24 cellular contexts compared by ENCODE assay signal in genomic region chr10:77248104-77248503, GRCh38.
DNase-seq lines count a peak whose midpoint lies in the region; ATAC-seq and TF ChIP-seq lines count a peak whose summit lies in the region.
"Had no signal": no experiment of that assay in that cellular context is flagged by ENCODE, and none has a peak within 500 bp of the region (broad histone marks: within the 10 kb centered on the region; RNA-seq: fewer than 3 reads in every experiment).

No MANE protein-coding gene starts in this region.

- no peaks in the 10 kb centered on the region for H3K4me1 Mint-ChIP-seq in activated CD4-positive, alpha-beta memory T cell treated with anti-CD3 and anti-CD28 coated beads for 36 hours (ENCODE audit: low read depth)
- H3K4me1 Mint-ChIP-seq: CD4-positive, CD25-positive, alpha-beta regulatory T cell; naive B cell had no signal

- no peak overlapping the region for H3K4me3 Mint-ChIP-seq in activated CD4-positive, alpha-beta memory T cell treated with anti-CD3 and anti-CD28 coated beads for 36 hours
- H3K4me3 Mint-ChIP-seq: CD4-positive, CD25-positive, alpha-beta regulatory T cell; naive B cell; stimulated activated naive B cell treated with anti-CD40 and anti-IgM and Interleukin-4, amounts not matched to agents 10 μg/mL and 1 μg/mL and 100 μg/mL, for 72 hours had no signal

- no peaks in the 10 kb centered on the region for H3K36me3 Mint-ChIP-seq in activated CD4-positive, alpha-beta memory T cell treated with anti-CD3 and anti-CD28 coated beads for 36 hours
- H3K36me3 Mint-ChIP-seq: CD4-positive, CD25-positive, alpha-beta regulatory T cell; naive B cell; stimulated activated naive B cell treated with anti-CD40 and anti-IgM and Interleukin-4, amounts not matched to agents 10 μg/mL and 1 μg/mL and 100 μg/mL, for 72 hours had no signal

- no peak overlapping the region for H3K27ac Mint-ChIP-seq in activated CD4-positive, alpha-beta memory T cell treated with anti-CD3 and anti-CD28 coated beads for 36 hours
- H3K27ac Mint-ChIP-seq: CD4-positive, CD25-positive, alpha-beta regulatory T cell; stimulated activated naive B cell treated with anti-CD40 and anti-IgM and Interleukin-4, amounts not matched to agents 10 μg/mL and 1 μg/mL and 100 μg/mL, for 72 hours had no signal

- H3K27me3 ChIP-seq in cardiac muscle cell (peaks cover 12% of the 10 kb centered on the region), rectal smooth muscle tissue (ENCODE audit: control insufficient read depth, insufficient read depth, low read length) (no peaks in the 10 kb centered on the region)
- H3K27me3 ChIP-seq: thyroid gland had no signal

- no peaks in the 10 kb centered on the region for H3K36me3 ChIP-seq in cardiac muscle cell
- no peaks in the 10 kb centered on the region for H3K36me3 ChIP-seq in rectal smooth muscle tissue (ENCODE audit: control insufficient read depth, insufficient read depth, low read length)
- H3K36me3 ChIP-seq: thyroid gland had no signal

- CTCF ChIA-PET in activated CD4-positive, alpha-beta memory T cell treated with anti-CD3 and anti-CD28 coated beads for 36 hours (lab: Charles Lee): no interaction called here

- no peaks in the 10 kb centered on the region for H3K27me3 Mint-ChIP-seq in activated CD4-positive, alpha-beta memory T cell treated with anti-CD3 and anti-CD28 coated beads for 36 hours
- H3K27me3 Mint-ChIP-seq: CD4-positive, CD25-positive, alpha-beta regulatory T cell had no signal

- H3K9me3 ChIP-seq in cardiac muscle cell (ENCODE audit: low read depth): no peaks in the 10 kb centered on the region
- H3K9me3 ChIP-seq: thyroid gland had no signal

- H3K9ac ChIP-seq in rectal smooth muscle tissue (ENCODE audit: low read length): no peak overlapping the region

- TF ChIP-seq CTCF in cardiac muscle cell (IDR thresholded peaks at IDR 0.05; ENCODE audit: low read depth, low read length): no peak

- intact Hi-C loops in left ventricle myocardium superior (cut with micrococcal nuclease): no loop called here
- intact Hi-C loops in activated CD4-positive, alpha-beta memory T cell treated with anti-CD3 and anti-CD28 coated beads for 36 hours (cut with micrococcal nuclease): no loop called here

- peaks cover 27% of the 10 kb centered on the region for H3K4me1 ChIP-seq in cardiac muscle cell (ENCODE audit: low read depth)
- peaks cover 56% of the 10 kb centered on the region for H3K4me1 ChIP-seq in rectal smooth muscle tissue (ENCODE audit: control insufficient read depth, insufficient read depth, low read length)

- H3K4me3 ChIP-seq in cardiac muscle cell (no peak overlapping the region), rectal smooth muscle tissue (ENCODE audit: low read length) (no peak overlapping the region)
- H3K4me3 ChIP-seq: thyroid gland had no signal

- no peak overlapping the region for H3K27ac ChIP-seq in cardiac muscle cell
- peak overlapping the region; percentile 95 for H3K27ac ChIP-seq in rectal smooth muscle tissue (ENCODE audit: low read depth, low read length)
- H3K27ac ChIP-seq: thyroid gland had no signal

- H3K9me3 Mint-ChIP-seq in activated CD4-positive, alpha-beta memory T cell treated with anti-CD3 and anti-CD28 coated beads for 36 hours: no peaks in the 10 kb centered on the region
- H3K9me3 Mint-ChIP-seq: naive B cell; stimulated activated naive B cell treated with anti-CD40 and anti-IgM and Interleukin-4, amounts not matched to agents 10 μg/mL and 1 μg/mL and 100 μg/mL, for 72 hours had no signal

- POLR2A ChIA-PET in activated CD4-positive, alpha-beta memory T cell treated with anti-CD3 and anti-CD28 coated beads for 36 hours (lab: Charles Lee): no interaction called here

- ATAC-seq in left ventricle myocardium superior (no peak), HG03442 (IDR thresholded peaks at IDR 0.05; ENCODE audit: unreplicated experiment) (no peak)
- ATAC-seq: stimulated activated naive B cell treated with anti-CD40 and anti-IgM and Interleukin-4, amounts not matched to agents 10 μg/mL and 1 μg/mL and 100 μg/mL, for 72 hours had no signal

- DNase-seq in cardiac muscle cell (ENCODE audit: low read depth in 1 of 2, low spot score in 1 of 2) (peak; percentile 27 to 59), left ventricle myocardium superior (no peak), iPS-NIHi7 (ENCODE audit: extremely low spot score) (peak; percentile 26), MV-4-11 (lab: John Stamatoyannopoulos, UW) (no peak), middle frontal gyrus (ENCODE audit: extremely low spot score, low spot score) (no peak)
- DNase-seq in activated CD4-positive, alpha-beta memory T cell treated with anti-CD3 and anti-CD28 coated beads for 36 hours: no peak
- DNase-seq: 8988T; activated CD4-positive, alpha-beta T cell treated with anti-CD3 and anti-CD28 coated beads for 1 hour; activated CD8-positive, alpha-beta memory T cell treated with anti-CD3 and anti-CD28 coated beads for 24 hours; activated T-cell treated with anti-CD3 and anti-CD28 coated beads, Interleukin-2, amount 50 U/mL, for 1 hour; CD4-positive, CD25-positive, alpha-beta regulatory T cell; glutamatergic neuron; KG1; MM.1S; naive B cell; NCI-H1436 treated with DMSO at 0.1 percent for 48 hours; NCI-H510A treated with DMSO at 0.1 percent for 48 hours; retina; stimulated activated CD4-positive, alpha-beta T cell treated with anti-CD3 and anti-CD28 coated beads, Interleukin-4, amount 100 ng/mL, for 24 hours; stimulated activated naive B cell treated with anti-CD40 and anti-IgM and Interleukin-4, amounts not matched to agents 10 μg/mL and 1 μg/mL and 100 μg/mL, for 72 hours; T-helper 1 cell; thyroid gland had no signal

Comparison
In these comparisons a context has a peak if more than half of its experiments do, and no peak if none do; other contexts are left out.
1. DNase-seq: peak in cardiac muscle cell (2 of 2) and iPS-NIHi7 (single experiment); none in left ventricle myocardium superior (single experiment), MV-4-11 (single experiment), middle frontal gyrus (single experiment) and activated CD4-positive, alpha-beta memory T cell treated with anti-CD3 and anti-CD28 coated beads for 36 hours (single experiment).